19 cellular contexts compared by ENCODE assay signal in the genomic region with DNA sequence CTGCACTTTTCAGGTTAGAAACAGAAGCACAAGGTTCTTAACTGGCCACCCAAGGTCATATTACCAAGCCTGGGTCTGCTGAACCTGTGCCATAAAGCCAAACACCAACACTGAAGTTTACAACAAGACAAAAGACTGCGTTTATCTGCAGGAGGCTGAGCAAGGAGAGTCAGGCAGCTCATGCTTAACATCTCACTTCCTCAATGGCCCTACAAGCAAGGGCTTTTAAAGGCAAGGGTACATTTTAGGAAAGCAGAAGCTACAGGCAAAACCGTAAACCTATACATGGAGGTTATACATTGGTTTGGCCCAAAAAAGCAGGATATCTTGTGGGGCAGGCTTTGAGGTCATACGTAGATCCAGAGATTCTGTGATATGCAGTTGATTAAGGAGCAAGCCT.
DNase-seq lines count a peak whose midpoint lies in the region; ATAC-seq, FAIRE-seq and TF ChIP-seq lines count a peak whose summit lies in the region.
"Had no signal": no experiment of that assay in that cellular context is flagged by ENCODE, and none has a peak within 500 bp of the region (broad histone marks: within the 10 kb centered on the region; RNA-seq: fewer than 3 reads in every experiment).

No MANE protein-coding gene starts in this region.

- 65 to 69% methylated on average over 3 of the region's 3 CpGs for WGBS in pancreas, 2 donors

- H3K36me3 ChIP-seq in iPS-20b (ENCODE audit: insufficient read depth, low read depth, low read length) (no peaks in the 10 kb centered on the region; the same call in 1 of the 2 replicates), pancreas (no peaks in the 10 kb centered on the region)

- DNase-seq in Kasumi-1 (lab: John Stamatoyannopoulos, UW) = peak; percentile 11 to 27
- DNase-seq in SKM-1 treated with dmso at 0.1 percent for 144 hours (lab: John Stamatoyannopoulos, UW; ENCODE audit: unreplicated experiment) = peak; percentile 41
- DNase-seq in activated CD4-positive, CD25-positive, alpha-beta regulatory T cell treated with anti-CD3 and anti-CD28 coated beads, Interleukin-2, amount 50 U/mL, for 72 hours = no peak
- DNase-seq in pancreas = no peak
- DNase-seq: activated CD4-positive, alpha-beta T cell treated with anti-CD3 and anti-CD28 coated beads for 1 hour; activated CD8-positive, alpha-beta memory T cell treated with anti-CD3 and anti-CD28 coated beads, Interleukin-2, amount 10 ng/mL, durations not matched to agents 7 days and 5 days; activated gamma-delta T cell treated with Interleukin-2 at 50 U/mL for 16 hours; aorta; CD8-positive, alpha-beta T cell; DND-41; MM.1S; stimulated activated CD4-positive, alpha-beta T cell treated with anti-CD3 and anti-CD28 coated beads, Interleukin-2, amount 100 ng/mL, for 24 hours; T-helper 17 cell; testis had no signal

- TF ChIP-seq CTCF in pancreas (IDR thresholded peaks at IDR 0.05) = no peak

- H3K27ac ChIP-seq in iPS-20b (ENCODE audit: low read length) (peak overlapping the region; percentile 77), pancreas (no peak overlapping the region)
- H3K27ac ChIP-seq: testis had no signal

- intact Hi-C loops in pancreas (cut with DNase I) = no loop called here

- no peak for FAIRE-seq in pancreas (lab: Jason Lieb, UNC)

- peaks cover 33% of the 10 kb centered on the region for H3K4me1 ChIP-seq in iPS-20b (ENCODE audit: insufficient read depth, low read length)
- no peaks in the 10 kb centered on the region for H3K4me1 ChIP-seq in pancreas
- H3K4me1 ChIP-seq: testis had no signal

- H3K9me3 ChIP-seq in iPS-20b (ENCODE audit: insufficient read depth, low read depth, low read length) (no peaks in the 10 kb centered on the region), pancreas (no peaks in the 10 kb centered on the region)
- H3K9me3 ChIP-seq: testis had no signal

- H3K4me3 ChIP-seq in iPS-20b (ENCODE audit: low read length) (peak overlapping the region; percentile 60), pancreas (no peak overlapping the region)
- H3K4me3 ChIP-seq: testis had no signal

- H3K27me3 ChIP-seq in iPS-20b (ENCODE audit: insufficient read depth, low read length) (no peaks in the 10 kb centered on the region), pancreas (no peaks in the 10 kb centered on the region)
- H3K27me3 ChIP-seq: testis had no signal

- ATAC-seq in GM18868 (IDR thresholded peaks at IDR 0.05; ENCODE audit: unreplicated experiment) (peak; percentile 39), GM18520 (IDR thresholded peaks at IDR 0.05; ENCODE audit: unreplicated experiment) (no peak), HG02610 (IDR thresholded peaks at IDR 0.05; ENCODE audit: unreplicated experiment) (no peak), pancreas (no peak)
- ATAC-seq: activated CD8-positive, alpha-beta memory T cell treated with anti-CD3 and anti-CD28 coated beads, Interleukin-2, amount 10 ng/mL, durations not matched to agents 7 days and 5 days; CD8-positive, alpha-beta T cell; left lobe of liver; T-helper 17 cell had no signal

- peak overlapping the region; percentile 59; the same call in 1 of the 2 replicates for H3K9ac ChIP-seq in iPS-20b (ENCODE audit: low read depth, low read length)

Comparison
In these comparisons a context has a peak if more than half of its experiments do, and no peak if none do; other contexts are left out.
1. DNase-seq: peak in Kasumi-1 (2 of 2) and SKM-1 treated with dmso at 0.1 percent for 144 hours (single experiment); none in activated CD4-positive, CD25-positive, alpha-beta regulatory T cell treated with anti-CD3 and anti-CD28 coated beads, Interleukin-2, amount 50 U/mL, for 72 hours (single experiment) and pancreas (0 of 6).